Comparison of ENCODE assay signal across 8 cellular contexts in the genomic region with DNA sequence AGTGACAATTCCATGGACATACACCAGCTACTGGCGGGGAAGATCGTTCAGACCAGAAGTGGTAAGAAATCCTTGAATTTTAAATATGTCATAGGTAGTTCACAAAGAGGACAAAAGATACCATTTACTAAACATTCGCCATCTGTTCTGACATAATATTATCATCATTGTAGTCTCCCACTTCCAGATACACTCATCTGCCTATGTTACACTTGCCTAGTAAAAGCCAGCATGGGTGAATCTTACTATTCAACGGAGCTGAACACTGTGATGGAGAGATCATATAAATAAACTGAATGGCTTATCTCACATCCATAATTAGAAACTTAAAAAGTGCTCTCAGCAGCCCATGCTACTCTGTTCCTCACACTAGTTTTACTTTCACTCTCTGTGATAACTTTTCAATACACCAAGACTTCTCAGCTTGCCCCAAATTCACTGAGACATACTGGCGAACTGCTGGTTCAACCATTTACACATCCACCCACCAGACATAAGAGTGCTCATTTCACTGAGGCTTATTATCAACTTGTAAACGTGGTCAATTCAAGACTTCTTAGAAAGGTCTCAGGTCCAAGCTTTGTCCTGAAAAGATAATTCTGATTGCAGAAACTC. TPM values are rescaled to one million over a fixed set of nuclear protein-coding genes. Genes with fewer than 3 reads are reported as not detected.
DNase-seq lines count a peak whose midpoint lies in the region; ATAC-seq lines count a peak whose summit lies in the region.

No MANE protein-coding gene starts in this region.

- H3K18ac ChIP-seq in neuronal stem cell (ENCODE audit: low read length): no peak overlapping the region

- no peaks in the 10 kb centered on the region for H3K79me1 ChIP-seq in neuronal stem cell (ENCODE audit: low read depth, low read length)

- H3K4me3 ChIP-seq in neuronal stem cell (ENCODE audit: low read length in 2 of 2): peak overlapping the region in 1 of 2 donors; percentile 91

- peak overlapping the region; percentile 90 for H2BK5ac ChIP-seq in neuronal stem cell (ENCODE audit: low read length)

- no CpG with 5 or more reads among the region's 6 CpGs for WGBS in neuronal stem cell (ENCODE audit: extremely low coverage in 2 of 2, insufficient read length in 2 of 2, insufficient replicate concordance in 1 of 2), 2 donors

- H4K91ac ChIP-seq in neuronal stem cell (ENCODE audit: low read depth, low read length, poor library complexity): no peak overlapping the region

- H3K27ac ChIP-seq in epithelial cell of prostate (peak overlapping the region; percentile 97), neuronal stem cell (replicated peaks; ENCODE audit: low read length) (peak overlapping the region; percentile 62)

- H3K14ac ChIP-seq in neuronal stem cell (ENCODE audit: low read length): no peak overlapping the region

- H3K4me2 ChIP-seq in neuronal stem cell (ENCODE audit: insufficient read depth, low read length, poor library complexity, severe bottlenecking): peak overlapping the region; percentile 38

- H2BK15ac ChIP-seq in neuronal stem cell (ENCODE audit: low read length): no peak overlapping the region

- H2BK12ac ChIP-seq in neuronal stem cell (ENCODE audit: low read length): no peak overlapping the region

- peaks cover 0 to 20% of the 10 kb centered on the region in 2 donors for H3K36me3 ChIP-seq in neuronal stem cell (replicated peaks in 1 of 2; ENCODE audit: control insufficient read depth in 2 of 2, insufficient read depth in 2 of 2, low read length in 2 of 2)

- H3K4me1 ChIP-seq in neuronal stem cell (ENCODE audit: control insufficient read depth in 2 of 2, insufficient read depth in 1 of 2, low read depth in 1 of 2, low read length in 2 of 2): peaks cover 2 to 13% of the 10 kb centered on the region in 2 donors

- H3K23ac ChIP-seq in neuronal stem cell (ENCODE audit: low read depth, low read length, poor library complexity): no peak overlapping the region

- no peak overlapping the region for H4K8ac ChIP-seq in neuronal stem cell (ENCODE audit: low read depth, low read length)

- H2AK5ac ChIP-seq in neuronal stem cell (ENCODE audit: low read depth, low read length): no peak overlapping the region

- ATAC-seq in Right ventricle myocardium inferior (peak; percentile 53), HG02970 (IDR thresholded peaks at IDR 0.05; ENCODE audit: low FRiP score, unreplicated experiment) (peak; percentile 48)

- H3K4ac ChIP-seq in neuronal stem cell (ENCODE audit: low read length): no peak overlapping the region

- H2BK120ac ChIP-seq in neuronal stem cell (ENCODE audit: low read depth, low read length): no peak overlapping the region

- no peaks in the 10 kb centered on the region for H3K9me3 ChIP-seq in neuronal stem cell (replicated peaks in 1 of 2; ENCODE audit: control insufficient read depth in 2 of 2, insufficient read depth in 1 of 2, low read depth in 1 of 2, low read length in 2 of 2)

- intact Hi-C loops in Right ventricle myocardium inferior (cut with DNase I): no loop called here
- intact Hi-C loops in cardiac septum (cut with DNase I): loop anchor here (2.0 to 10.0 kb wide), 2 partner anchors 50 to 170 kb away; a partner anchor contains a TSS

- peak overlapping the region; percentile 82 for H2AFZ ChIP-seq in neuronal stem cell (ENCODE audit: low read length)

- no peak overlapping the region for H3K9ac ChIP-seq in neuronal stem cell (ENCODE audit: low read depth, low read length, poor library complexity)

- H3K27me3 ChIP-seq in neuronal stem cell (ENCODE audit: control insufficient read depth in 3 of 3, insufficient read depth in 3 of 3, low read depth in 1 of 3, low read length in 3 of 3): no peaks in the 10 kb centered on the region

- no peak for DNase-seq in Right ventricle myocardium inferior (ENCODE audit: missing footprints)
- DNase-seq in cardiac septum (ENCODE audit: low spot score): no peak
- DNase-seq in OCI-M2 (lab: John Stamatoyannopoulos, UW; ENCODE audit: unreplicated experiment): peak; percentile 22
- DNase-seq in epithelial cell of prostate (ENCODE audit: low read depth, low spot score): no peak
- DNase-seq in neuronal stem cell (ENCODE audit: low spot score): no peak
- DNase-seq in LoVo (ENCODE audit: low spot score): no peak
- no peak for DNase-seq in COLO668 (lab: John Stamatoyannopoulos, UW; ENCODE audit: unreplicated experiment)

RNA-seq across cellular contexts. Expression of a gene that starts 0.5 kb away (rescaled TPM):
- total RNA-seq in Right ventricle myocardium inferior: 45.7 TPM
- 68.6 TPM for total RNA-seq in cardiac septum
- polyA plus RNA-seq in neuronal stem cell (2013, experiment 1 of 2): 83.6 TPM
- 89.6 TPM for polyA plus RNA-seq in neuronal stem cell (2013, experiment 2 of 2)
